ENCODE assay signal across 1 cellular context in the genomic region with DNA sequence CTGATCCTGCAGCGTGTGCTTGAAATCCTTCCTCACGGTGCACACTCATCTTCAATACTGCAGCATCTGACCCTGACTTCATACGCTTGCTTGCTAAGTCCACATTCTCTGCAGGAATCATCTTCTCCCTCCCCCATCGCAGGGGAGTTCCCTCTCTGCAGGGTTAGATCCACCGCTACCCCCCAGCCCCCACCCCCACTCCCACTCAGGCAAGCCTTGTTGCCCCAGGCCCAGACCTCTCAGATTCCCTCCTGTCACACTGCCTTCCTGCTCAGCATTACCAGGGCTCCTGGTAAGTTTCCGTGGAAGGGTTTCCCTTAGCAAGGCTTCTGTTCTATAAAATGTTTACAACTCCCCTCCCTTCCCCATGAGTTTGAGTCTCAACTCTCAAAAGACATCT.
TF ChIP-seq lines count a peak whose summit lies in the region.

No MANE protein-coding gene starts in this region.

TF ChIP-seq in GM23338, 12 proteins besides CTCF, POLR2A, EP300 and RAD21 (continued from another document):
- TF ChIP-seq NANOG (IDR thresholded peaks at IDR 0.05; ENCODE audit: borderline replicate concordance): no peak
- no peak for TF ChIP-seq ZNF331 (CRISPR knock-in tag; IDR thresholded peaks at IDR 0.05; ENCODE audit: low read depth)
- TF ChIP-seq POLR2AphosphoS5 (IDR thresholded peaks at IDR 0.05; ENCODE audit: low read depth): no peak
- no peak for TF ChIP-seq STAT1 (IDR thresholded peaks at IDR 0.05; ENCODE audit: unreplicated experiment)
- TF ChIP-seq, protein P1, sequence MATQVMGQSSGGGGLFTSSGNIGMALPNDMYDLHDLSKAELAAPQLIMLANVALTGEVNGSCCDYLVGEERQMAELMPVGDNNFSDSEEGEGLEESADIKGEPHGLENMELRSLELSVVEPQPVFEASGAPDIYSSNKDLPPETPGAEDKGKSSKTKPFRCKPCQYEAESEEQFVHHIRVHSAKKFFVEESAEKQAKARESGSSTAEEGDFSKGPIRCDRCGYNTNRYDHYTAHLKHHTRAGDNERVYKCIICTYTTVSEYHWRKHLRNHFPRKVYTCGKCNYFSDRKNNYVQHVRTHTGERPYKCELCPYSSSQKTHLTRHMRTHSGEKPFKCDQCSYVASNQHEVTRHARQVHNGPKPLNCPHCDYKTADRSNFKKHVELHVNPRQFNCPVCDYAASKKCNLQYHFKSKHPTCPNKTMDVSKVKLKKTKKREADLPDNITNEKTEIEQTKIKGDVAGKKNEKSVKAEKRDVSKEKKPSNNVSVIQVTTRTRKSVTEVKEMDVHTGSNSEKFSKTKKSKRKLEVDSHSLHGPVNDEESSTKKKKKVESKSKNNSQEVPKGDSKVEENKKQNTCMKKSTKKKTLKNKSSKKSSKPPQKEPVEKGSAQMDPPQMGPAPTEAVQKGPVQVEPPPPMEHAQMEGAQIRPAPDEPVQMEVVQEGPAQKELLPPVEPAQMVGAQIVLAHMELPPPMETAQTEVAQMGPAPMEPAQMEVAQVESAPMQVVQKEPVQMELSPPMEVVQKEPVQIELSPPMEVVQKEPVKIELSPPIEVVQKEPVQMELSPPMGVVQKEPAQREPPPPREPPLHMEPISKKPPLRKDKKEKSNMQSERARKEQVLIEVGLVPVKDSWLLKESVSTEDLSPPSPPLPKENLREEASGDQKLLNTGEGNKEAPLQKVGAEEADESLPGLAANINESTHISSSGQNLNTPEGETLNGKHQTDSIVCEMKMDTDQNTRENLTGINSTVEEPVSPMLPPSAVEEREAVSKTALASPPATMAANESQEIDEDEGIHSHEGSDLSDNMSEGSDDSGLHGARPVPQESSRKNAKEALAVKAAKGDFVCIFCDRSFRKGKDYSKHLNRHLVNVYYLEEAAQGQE (IDR thresholded peaks at IDR 0.05; ENCODE audit: unreplicated experiment): no peak
- TF ChIP-seq, protein P2, sequence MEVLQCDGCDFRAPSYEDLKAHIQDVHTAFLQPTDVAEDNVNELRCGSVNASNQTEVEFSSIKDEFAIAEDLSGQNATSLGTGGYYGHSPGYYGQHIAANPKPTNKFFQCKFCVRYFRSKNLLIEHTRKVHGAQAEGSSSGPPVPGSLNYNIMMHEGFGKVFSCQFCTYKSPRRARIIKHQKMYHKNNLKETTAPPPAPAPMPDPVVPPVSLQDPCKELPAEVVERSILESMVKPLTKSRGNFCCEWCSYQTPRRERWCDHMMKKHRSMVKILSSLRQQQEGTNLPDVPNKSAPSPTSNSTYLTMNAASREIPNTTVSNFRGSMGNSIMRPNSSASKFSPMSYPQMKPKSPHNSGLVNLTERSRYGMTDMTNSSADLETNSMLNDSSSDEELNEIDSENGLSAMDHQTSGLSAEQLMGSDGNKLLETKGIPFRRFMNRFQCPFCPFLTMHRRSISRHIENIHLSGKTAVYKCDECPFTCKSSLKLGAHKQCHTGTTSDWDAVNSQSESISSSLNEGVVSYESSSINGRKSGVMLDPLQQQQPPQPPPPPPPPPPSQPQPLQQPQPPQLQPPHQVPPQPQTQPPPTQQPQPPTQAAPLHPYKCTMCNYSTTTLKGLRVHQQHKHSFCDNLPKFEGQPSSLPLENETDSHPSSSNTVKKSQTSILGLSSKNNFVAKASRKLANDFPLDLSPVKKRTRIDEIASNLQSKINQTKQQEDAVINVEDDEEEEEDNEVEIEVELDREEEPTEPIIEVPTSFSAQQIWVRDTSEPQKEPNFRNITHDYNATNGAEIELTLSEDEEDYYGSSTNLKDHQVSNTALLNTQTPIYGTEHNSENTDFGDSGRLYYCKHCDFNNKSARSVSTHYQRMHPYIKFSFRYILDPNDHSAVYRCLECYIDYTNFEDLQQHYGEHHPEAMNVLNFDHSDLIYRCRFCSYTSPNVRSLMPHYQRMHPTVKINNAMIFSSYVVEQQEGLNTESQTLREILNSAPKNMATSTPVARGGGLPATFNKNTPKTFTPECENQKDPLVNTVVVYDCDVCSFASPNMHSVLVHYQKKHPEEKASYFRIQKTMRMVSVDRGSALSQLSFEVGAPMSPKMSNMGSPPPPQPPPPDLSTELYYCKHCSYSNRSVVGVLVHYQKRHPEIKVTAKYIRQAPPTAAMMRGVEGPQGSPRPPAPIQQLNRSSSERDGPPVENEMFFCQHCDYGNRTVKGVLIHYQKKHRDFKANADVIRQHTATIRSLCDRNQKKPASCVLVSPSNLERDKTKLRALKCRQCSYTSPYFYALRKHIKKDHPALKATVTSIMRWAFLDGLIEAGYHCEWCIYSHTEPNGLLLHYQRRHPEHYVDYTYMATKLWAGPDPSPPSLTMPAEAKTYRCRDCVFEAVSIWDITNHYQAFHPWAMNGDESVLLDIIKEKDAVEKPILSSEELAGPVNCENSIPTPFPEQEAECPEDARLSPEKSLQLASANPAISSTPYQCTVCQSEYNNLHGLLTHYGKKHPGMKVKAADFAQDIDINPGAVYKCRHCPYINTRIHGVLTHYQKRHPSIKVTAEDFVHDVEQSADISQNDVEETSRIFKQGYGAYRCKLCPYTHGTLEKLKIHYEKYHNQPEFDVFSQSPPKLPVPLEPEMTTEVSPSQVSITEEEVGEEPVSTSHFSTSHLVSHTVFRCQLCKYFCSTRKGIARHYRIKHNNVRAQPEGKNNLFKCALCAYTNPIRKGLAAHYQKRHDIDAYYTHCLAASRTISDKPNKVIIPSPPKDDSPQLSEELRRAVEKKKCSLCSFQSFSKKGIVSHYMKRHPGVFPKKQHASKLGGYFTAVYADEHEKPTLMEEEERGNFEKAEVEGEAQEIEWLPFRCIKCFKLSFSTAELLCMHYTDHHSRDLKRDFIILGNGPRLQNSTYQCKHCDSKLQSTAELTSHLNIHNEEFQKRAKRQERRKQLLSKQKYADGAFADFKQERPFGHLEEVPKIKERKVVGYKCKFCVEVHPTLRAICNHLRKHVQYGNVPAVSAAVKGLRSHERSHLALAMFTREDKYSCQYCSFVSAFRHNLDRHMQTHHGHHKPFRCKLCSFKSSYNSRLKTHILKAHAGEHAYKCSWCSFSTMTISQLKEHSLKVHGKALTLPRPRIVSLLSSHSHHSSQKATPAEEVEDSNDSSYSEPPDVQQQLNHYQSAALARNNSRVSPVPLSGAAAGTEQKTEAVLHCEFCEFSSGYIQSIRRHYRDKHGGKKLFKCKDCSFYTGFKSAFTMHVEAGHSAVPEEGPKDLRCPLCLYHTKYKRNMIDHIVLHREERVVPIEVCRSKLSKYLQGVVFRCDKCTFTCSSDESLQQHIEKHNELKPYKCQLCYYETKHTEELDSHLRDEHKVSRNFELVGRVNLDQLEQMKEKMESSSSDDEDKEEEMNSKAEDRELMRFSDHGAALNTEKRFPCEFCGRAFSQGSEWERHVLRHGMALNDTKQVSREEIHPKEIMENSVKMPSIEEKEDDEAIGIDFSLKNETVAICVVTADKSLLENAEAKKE (CRISPR knock-in tag; IDR thresholded peaks at IDR 0.05): no peak
- no peak for TF ChIP-seq EZH2phosphoT487 (IDR thresholded peaks at IDR 0.05; ENCODE audit: unreplicated experiment)
- no peak for TF ChIP-seq EZH2 (IDR thresholded peaks at IDR 0.05; ENCODE audit: low read depth, unreplicated experiment)
